ENCODE assay signal across 22 cellular contexts in the genomic region with DNA sequence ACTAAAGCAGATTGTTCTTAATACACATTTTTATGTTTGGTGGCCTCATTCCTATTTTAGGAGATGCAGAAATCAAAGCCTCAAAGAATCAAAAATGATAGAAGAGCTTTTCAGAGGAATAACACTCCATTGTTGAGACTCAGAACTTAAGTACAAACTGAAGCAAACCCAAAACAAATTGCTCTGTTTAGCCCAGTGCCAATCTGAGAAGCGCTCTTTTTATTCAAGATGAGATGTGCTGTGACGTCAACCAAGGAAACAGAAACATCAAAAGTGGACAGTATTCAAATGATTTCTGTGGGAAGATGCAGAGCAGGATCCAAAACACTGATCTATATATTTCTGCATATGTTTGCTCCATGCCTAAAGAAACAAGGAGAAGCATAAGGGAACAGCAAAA. TPM values are rescaled to one million over a fixed set of nuclear protein-coding genes. Genes with fewer than 3 reads are reported as not detected.
A peak's percentile ranks its signal among the peaks of the same experiment; 100 is the strongest.
DNase-seq lines count a peak whose midpoint lies in the region; ATAC-seq and TF ChIP-seq lines count a peak whose summit lies in the region.
"Had no signal": no experiment of that assay in that cellular context is flagged by ENCODE, and none has a peak within 500 bp of the region (broad histone marks: within the 10 kb centered on the region; RNA-seq: fewer than 3 reads in every experiment).

No MANE protein-coding gene starts in this region.

- no peak for TF ChIP-seq CTCF in heart right ventricle (IDR thresholded peaks at IDR 0.05)

- H3K4me1 ChIP-seq in heart right ventricle, result peaks cover 0 to 43% (median 19%) of the 10 kb centered on the region in 9 donors
- H3K4me1 ChIP-seq: Peyer's patch had no signal

- no peaks in the 10 kb centered on the region for H3K9me3 ChIP-seq in heart right ventricle
- H3K9me3 ChIP-seq: MG63, Peyer's patch had no signal

- H3K4me3 ChIP-seq in heart right ventricle, result no peak overlapping the region
- H3K4me3 ChIP-seq: MG63, Peyer's patch had no signal

- intact Hi-C loops in heart right ventricle (cut with DNase I), result no loop called here
- intact Hi-C loops in Right ventricle myocardium inferior (cut with DNase I), result no loop called here

- H3K27ac ChIP-seq in heart right ventricle, result peak overlapping the region in 6 of 10 donors; percentile 9 to 76 (median 52)
- H3K27ac ChIP-seq: 22Rv1, Peyer's patch had no signal

- DNase-seq in heart right ventricle, result no peak
- DNase-seq in Right ventricle myocardium inferior (ENCODE audit: missing footprints), result no peak
- DNase-seq in cerebellar cortex (ENCODE audit: low spot score), result peak; percentile 29
- DNase-seq in midbrain (lab: John Stamatoyannopoulos, UW), result peak; percentile 74
- peak; percentile 89 for DNase-seq in superior temporal gyrus (ENCODE audit: extremely low spot score)
- no peak for DNase-seq in NCI-H1436 (lab: John Stamatoyannopoulos, UW)
- no peak for DNase-seq in NCI-H2171 treated with DMSO at 0.1 percent for 48 hours (lab: John Stamatoyannopoulos, UW)
- DNase-seq: ACHN, Calu3, DMS79 treated with DMSO at 0.1 percent for 48 hours, HCEC 1CT, IMR-90, KG1, MG63, NCI-H1105 treated with DMSO at 0.1 percent for 48 hours, NCI-H1694, NCI-H2029 treated with DMSO at 0.1 percent for 48 hours, NCI-H226, NCI-H510A, Peyer's patch had no signal

- no peak for ATAC-seq in heart right ventricle
- ATAC-seq in Right ventricle myocardium inferior, result no peak
- ATAC-seq in GM18858 (IDR thresholded peaks at IDR 0.05; ENCODE audit: unreplicated experiment), result no peak

- H3K36me3 ChIP-seq in heart right ventricle, result no peaks in the 10 kb centered on the region
- H3K36me3 ChIP-seq: MG63, Peyer's patch had no signal

- 84 to 92% methylated on average over 2 of the region's 2 CpGs for WGBS in heart right ventricle, 2 donors

- no peaks in the 10 kb centered on the region for H3K27me3 ChIP-seq in heart right ventricle
- H3K27me3 ChIP-seq: MG63, Peyer's patch had no signal

RNA-seq across cellular contexts. Expression of a gene that starts 18.0 kb away (rescaled TPM):
- 10 to 100 TPM in 1 of 10 donors, 1 to 10 TPM in 9; 1.7 to 10.9 (median 5.1) TPM for total RNA-seq in heart right ventricle
- 1 to 10 TPM; 1.4 to 2.2 TPM for polyA plus RNA-seq in heart right ventricle
- total RNA-seq in Right ventricle myocardium inferior, result 3.6 TPM

RNA-seq across cellular contexts. Expression of a gene that starts 32.0 kb away (rescaled TPM):
- 10 to 100 TPM; 19.3 to 31.0 (median 25.2) TPM for total RNA-seq in heart right ventricle
- 10 to 100 TPM; 21.6 to 31.1 TPM for polyA plus RNA-seq in heart right ventricle
- total RNA-seq in Right ventricle myocardium inferior, result 26.4 TPM

Comparison
In these comparisons a context has a peak if more than half of its experiments do, and no peak if none do; other contexts are left out.
1. DNase-seq: peak in cerebellar cortex (single experiment), midbrain (single experiment) and superior temporal gyrus (single experiment); none in heart right ventricle (0 of 2), Right ventricle myocardium inferior (single experiment), NCI-H1436 (single experiment) and NCI-H2171 treated with DMSO at 0.1 percent for 48 hours (single experiment).